In the genomic region with DNA sequence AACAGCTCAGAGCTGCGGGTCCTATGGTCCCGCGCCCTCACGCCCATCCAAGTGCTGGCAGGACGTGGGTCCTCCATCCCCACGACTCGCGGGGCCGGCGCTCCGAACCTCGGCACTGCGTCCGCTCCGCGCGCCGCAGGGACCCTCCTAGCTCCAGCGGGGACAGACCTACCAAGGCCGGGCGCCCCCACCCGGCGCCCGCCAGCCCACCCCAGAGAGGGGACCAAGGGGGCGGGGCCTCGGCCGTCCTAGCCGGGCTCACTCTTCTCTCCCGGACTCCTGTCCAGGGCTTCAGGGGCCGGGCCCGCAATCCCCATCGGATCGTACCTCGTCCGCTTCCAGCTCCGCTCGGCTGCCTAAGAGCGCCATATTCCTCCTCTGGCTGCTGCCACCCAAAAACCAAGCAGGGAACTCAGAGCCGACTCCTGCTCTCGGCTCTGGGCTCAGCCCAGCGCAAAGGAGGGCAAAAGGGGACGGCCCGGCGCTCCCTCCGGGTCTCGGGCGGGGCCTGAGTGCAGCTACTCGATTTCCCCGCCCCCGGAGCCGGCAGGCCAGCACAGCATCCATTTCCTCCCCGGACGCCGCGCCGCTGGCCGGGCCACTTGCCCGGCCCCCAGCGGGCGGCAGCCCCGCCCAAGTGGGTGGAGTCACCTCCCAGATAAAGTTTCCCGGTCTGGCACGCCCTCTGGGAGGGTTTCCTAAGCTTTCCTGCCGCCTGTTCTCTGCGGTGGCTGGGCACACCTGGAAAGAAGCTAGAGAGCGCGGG, we compare ENCODE assay signal across 8 cellular contexts. TPM values are rescaled to one million over a fixed set of nuclear protein-coding genes. Genes with fewer than 3 reads are reported as not detected.
DNase-seq lines count a peak whose midpoint lies in the region; ATAC-seq and TF ChIP-seq lines count a peak whose summit lies in the region.

A gene (minus strand): TSS at position 460 of the 766 bp plus-strand sequence. CDS start 91 bp downstream, at position 369.

- intact Hi-C loops in dendritic cell treated with granulocyte-macrophage colony-stimulating factor and Interleukin-4, amounts not matched to agents 40 ng/mL and 50 ng/mL, for 4 days (cut with micrococcal nuclease): loop anchor here (2.0 to 5.0 kb wide), 3 partner anchors 116 to 246 kb away; a partner anchor contains a TSS
- intact Hi-C loops in left lung (cut with DNase I): no loop called here

- no peak for TF ChIP-seq CTCF in left lung (IDR thresholded peaks at IDR 0.05)

- H3K36me3 Mint-ChIP-seq in dendritic cell treated with granulocyte-macrophage colony-stimulating factor and Interleukin-4, amounts not matched to agents 40 ng/mL and 50 ng/mL, for 4 days (ENCODE audit: low read depth): peaks cover 11% of the 10 kb centered on the region

- no peaks in the 10 kb centered on the region for H3K9me3 ChIP-seq in left lung

- peak within 1 kb of the TSS; percentile 99 for H3K4me3 Mint-ChIP-seq in dendritic cell treated with granulocyte-macrophage colony-stimulating factor and Interleukin-4, amounts not matched to agents 40 ng/mL and 50 ng/mL, for 4 days

- no peaks in the 10 kb centered on the region for H3K36me3 ChIP-seq in left lung

- ATAC-seq in GM19035 (IDR thresholded peaks at IDR 0.05; ENCODE audit: unreplicated experiment) (peak; percentile 97), HG03280 (IDR thresholded peaks at IDR 0.05; ENCODE audit: unreplicated experiment) (peak; percentile 94), left lung (peak; percentile 95)

- peak within 1 kb of the TSS; percentile 85 to 91 for H3K4me3 ChIP-seq in left lung

- H3K9me3 Mint-ChIP-seq in dendritic cell treated with granulocyte-macrophage colony-stimulating factor and Interleukin-4, amounts not matched to agents 40 ng/mL and 50 ng/mL, for 4 days: no peaks in the 10 kb centered on the region

- peaks cover 14% of the 10 kb centered on the region for H3K27me3 Mint-ChIP-seq in dendritic cell treated with granulocyte-macrophage colony-stimulating factor and Interleukin-4, amounts not matched to agents 40 ng/mL and 50 ng/mL, for 4 days

- H3K4me1 ChIP-seq in left lung: peaks cover 0 to 15% of the 10 kb centered on the region in 2 donors

- H3K27ac ChIP-seq in left lung: peak within 1 kb of the TSS; percentile 81 to 84

- peaks cover 0 to 7% of the 10 kb centered on the region in 2 donors for H3K27me3 ChIP-seq in left lung

- DNase-seq in AG20443 (ENCODE audit: low spot score) (peak; percentile 98), NCI-H345 treated with DMSO at 0.1 percent for 48 hours (lab: John Stamatoyannopoulos, UW; ENCODE audit: unreplicated experiment) (peak; percentile 90), left lung (peak; percentile 95 to 99)
- peak; percentile 86 for DNase-seq in activated CD4-positive, alpha-beta T cell treated with anti-CD3 and anti-CD28 coated beads for 48 hours
- DNase-seq in stimulated activated CD4-positive, alpha-beta T cell treated with anti-CD3 and anti-CD28 coated beads, Interleukin-2, amount 100 ng/mL, for 24 hours: peak; percentile 81 to 91

- H3K27ac Mint-ChIP-seq in dendritic cell treated with granulocyte-macrophage colony-stimulating factor and Interleukin-4, amounts not matched to agents 40 ng/mL and 50 ng/mL, for 4 days: peak within 1 kb of the TSS; percentile 92

- H3K4me1 Mint-ChIP-seq in dendritic cell treated with granulocyte-macrophage colony-stimulating factor and Interleukin-4, amounts not matched to agents 40 ng/mL and 50 ng/mL, for 4 days (ENCODE audit: low read depth): peaks cover 32% of the 10 kb centered on the region

RNA-seq across cellular contexts. Expression of the gene that starts here (rescaled TPM):
- total RNA-seq in left lung: 10 to 100 TPM; 21.7 to 23.2 TPM

Comparison
In these comparisons a context has a peak if more than half of its experiments do, and no peak if none do; other contexts are left out.
1. Peak in every context shown above with its lines: DNase-seq, ATAC-seq, H3K4me3 ChIP-seq and H3K27ac ChIP-seq.